In genomic region chr15:43211336-43211735, GRCh38 we compare ENCODE assay signal across 40 cellular contexts. TPM values are rescaled to one million over a fixed set of nuclear protein-coding genes. Genes with fewer than 3 reads are reported as not detected.
"Had no signal": no experiment of that assay in that cellular context is flagged by ENCODE, and none has a peak within 500 bp of the region (broad histone marks: within the 10 kb centered on the region; RNA-seq: fewer than 3 reads in every experiment).

No MANE protein-coding gene starts in this region.

- H3K36me3 Mint-ChIP-seq: activated CD8-positive, alpha-beta memory T cell treated with anti-CD3 and anti-CD28 coated beads, Interleukin-2, amount 10 ng/mL, durations not matched to agents 7 days and 5 days; activated naive CD4-positive, alpha-beta T cell treated with anti-CD3 and anti-CD28 coated beads, Interleukin-2, amount 10 ng/mL, durations not matched to agents 7 days and 5 days; activated naive CD4-positive, alpha-beta T cell treated with anti-CD3 and anti-CD28 coated beads, Interleukin-2, amount 50 U/mL, for 72 hours; activated naive CD8-positive, alpha-beta T cell treated with anti-CD3 and anti-CD28 coated beads, Interleukin-2, amount 10 ng/mL, durations not matched to agents 7 days and 5 days; brain; T-cell had no signal

- H3K4me3 ChIP-seq: ascending aorta, breast epithelium, cardiac muscle cell, colonic mucosa, dorsolateral prefrontal cortex, esophagus muscularis mucosa, gastroesophageal sphincter had no signal

- H3K9me3 Mint-ChIP-seq: activated B cell treated with CpG ODN at 0.5 μM for 24 hours; activated CD8-positive, alpha-beta T cell treated with anti-CD3 and anti-CD28 coated beads for 36 hours; activated naive CD4-positive, alpha-beta T cell treated with anti-CD3 and anti-CD28 coated beads, Interleukin-2, amount 10 ng/mL, durations not matched to agents 7 days and 5 days; activated naive CD4-positive, alpha-beta T cell treated with anti-CD3 and anti-CD28 coated beads, Interleukin-2, amount 50 U/mL, for 72 hours; activated naive CD8-positive, alpha-beta T cell treated with anti-CD3 and anti-CD28 coated beads, Interleukin-2, amount 10 ng/mL, durations not matched to agents 7 days and 5 days; activated T-cell treated with anti-CD3 and anti-CD28 coated beads, Interleukin-2, amount 50 U/mL, for 24 hours; activated T-cell treated with anti-CD3 and anti-CD28 coated beads, Interleukin-2, amount 50 U/mL, for 72 hours; brain; dendritic cell treated with granulocyte-macrophage colony-stimulating factor and Interleukin-4, amounts not matched to agents 40 ng/mL and 50 ng/mL, for 4 days; endodermal cell; T-cell; T-helper 1 cell treated with Interleukin-12 subunit alpha and Interleukin-12 subunit beta and Interleukin-4 antibody, amounts not matched to agents 30 μg/mL and 1 μg/mL, for 36 hours had no signal

- H3K27ac ChIP-seq: ascending aorta, breast epithelium, cardiac muscle cell, colonic mucosa, dorsolateral prefrontal cortex, esophagus muscularis mucosa, gastroesophageal sphincter, WERI-Rb-1 had no signal

- H3K4me1 Mint-ChIP-seq: activated B cell treated with CpG ODN at 0.5 μM for 24 hours; activated CD8-positive, alpha-beta memory T cell treated with anti-CD3 and anti-CD28 coated beads, Interleukin-2, amount 10 ng/mL, durations not matched to agents 7 days and 5 days; activated naive CD4-positive, alpha-beta T cell treated with anti-CD3 and anti-CD28 coated beads, Interleukin-2, amount 10 ng/mL, durations not matched to agents 7 days and 5 days; activated naive CD8-positive, alpha-beta T cell treated with anti-CD3 and anti-CD28 coated beads, Interleukin-2, amount 10 ng/mL, durations not matched to agents 7 days and 5 days; brain; endodermal cell; T-cell had no signal

- DNase-seq: activated B cell treated with CpG ODN at 0.5 μM for 24 hours; activated CD4-positive, alpha-beta T cell treated with anti-CD3 and anti-CD28 coated beads for 48 hours; activated CD4-positive, alpha-beta T cell treated with anti-CD3 and anti-CD28 coated beads, Interleukin-2, amount 50 U/mL, for 1 hour; activated CD4-positive, alpha-beta T cell treated with anti-CD3 and anti-CD28 coated beads, Interleukin-2, amount 50 U/mL, for 48 hours; activated CD8-positive, alpha-beta memory T cell treated with anti-CD3 and anti-CD28 coated beads, Interleukin-2, amount 10 ng/mL, durations not matched to agents 7 days and 5 days; activated CD8-positive, alpha-beta T cell treated with anti-CD3 and anti-CD28 coated beads for 36 hours; activated gamma-delta T cell; activated naive CD4-positive, alpha-beta T cell; activated naive CD4-positive, alpha-beta T cell treated with anti-CD3 and anti-CD28 coated beads, Interleukin-2, amount 10 ng/mL, durations not matched to agents 7 days and 5 days; activated naive CD8-positive, alpha-beta T cell treated with anti-CD3 and anti-CD28 coated beads, Interleukin-2, amount 10 ng/mL, durations not matched to agents 7 days and 5 days; activated T-cell treated with anti-CD3 and anti-CD28 coated beads for 4 hours; activated T-cell treated with anti-CD3 and anti-CD28 coated beads, Interleukin-2, amount 50 U/mL, for 24 hours; activated T-cell treated with anti-CD3 and anti-CD28 coated beads, Interleukin-2, amount 50 U/mL, for 72 hours; central memory CD4-positive, alpha-beta T cell; cerebellar nuclear complex; colonic mucosa; dorsolateral prefrontal cortex; effector memory CD4-positive, alpha-beta T cell; foreskin melanocyte; SW 1271; T-cell; T1000; WERI-Rb-1 had no signal

- H3K9me3 ChIP-seq: ascending aorta, breast epithelium, colonic mucosa, esophagus muscularis mucosa, gastroesophageal sphincter had no signal

- H3K27me3 ChIP-seq: ascending aorta, breast epithelium, cardiac muscle cell, colonic mucosa had no signal

- H3K4me3 Mint-ChIP-seq: activated B cell treated with CpG ODN at 0.5 μM for 24 hours; activated CD8-positive, alpha-beta memory T cell treated with anti-CD3 and anti-CD28 coated beads, Interleukin-2, amount 10 ng/mL, durations not matched to agents 7 days and 5 days; activated CD8-positive, alpha-beta T cell treated with anti-CD3 and anti-CD28 coated beads for 36 hours; activated naive CD4-positive, alpha-beta T cell treated with anti-CD3 and anti-CD28 coated beads, Interleukin-2, amount 10 ng/mL, durations not matched to agents 7 days and 5 days; activated naive CD8-positive, alpha-beta T cell treated with anti-CD3 and anti-CD28 coated beads, Interleukin-2, amount 10 ng/mL, durations not matched to agents 7 days and 5 days; activated T-cell treated with anti-CD3 and anti-CD28 coated beads, Interleukin-2, amount 50 U/mL, for 24 hours; activated T-cell treated with anti-CD3 and anti-CD28 coated beads, Interleukin-2, amount 50 U/mL, for 72 hours; brain; dendritic cell treated with granulocyte-macrophage colony-stimulating factor and Interleukin-4, amounts not matched to agents 40 ng/mL and 50 ng/mL, for 4 days; endodermal cell; T-cell; T-helper 1 cell treated with Interleukin-12 subunit alpha and Interleukin-12 subunit beta and Interleukin-4 antibody, amounts not matched to agents 30 μg/mL and 1 μg/mL, for 36 hours had no signal

- ATAC-seq: activated CD4-positive, CD25-positive, alpha-beta regulatory T cell treated with anti-CD3 and anti-CD28 coated beads, Interleukin-2, amount 50 U/mL, for 24 hours; activated CD8-positive, alpha-beta memory T cell treated with anti-CD3 and anti-CD28 coated beads, Interleukin-2, amount 10 ng/mL, durations not matched to agents 7 days and 5 days; activated CD8-positive, alpha-beta T cell treated with anti-CD3 and anti-CD28 coated beads for 36 hours; activated naive CD4-positive, alpha-beta T cell treated with anti-CD3 and anti-CD28 coated beads, Interleukin-2, amount 50 U/mL, for 72 hours; activated T-cell treated with anti-CD3 and anti-CD28 coated beads, Interleukin-2, amount 50 U/mL, for 72 hours; gastroesophageal sphincter; T-cell had no signal

- H3K36me3 ChIP-seq: ascending aorta, breast epithelium, cardiac muscle cell, colonic mucosa, esophagus muscularis mucosa, gastroesophageal sphincter, WERI-Rb-1 had no signal

- H3K4me1 ChIP-seq: ascending aorta, breast epithelium, colonic mucosa, esophagus muscularis mucosa, gastroesophageal sphincter had no signal

- H3K27ac Mint-ChIP-seq: activated B cell treated with CpG ODN at 0.5 μM for 24 hours; activated CD8-positive, alpha-beta memory T cell treated with anti-CD3 and anti-CD28 coated beads, Interleukin-2, amount 10 ng/mL, durations not matched to agents 7 days and 5 days; activated CD8-positive, alpha-beta T cell treated with anti-CD3 and anti-CD28 coated beads for 36 hours; activated naive CD4-positive, alpha-beta T cell treated with anti-CD3 and anti-CD28 coated beads, Interleukin-2, amount 10 ng/mL, durations not matched to agents 7 days and 5 days; activated naive CD8-positive, alpha-beta T cell treated with anti-CD3 and anti-CD28 coated beads, Interleukin-2, amount 10 ng/mL, durations not matched to agents 7 days and 5 days; activated T-cell treated with anti-CD3 and anti-CD28 coated beads, Interleukin-2, amount 50 U/mL, for 24 hours; activated T-cell treated with anti-CD3 and anti-CD28 coated beads, Interleukin-2, amount 50 U/mL, for 72 hours; brain; dendritic cell treated with granulocyte-macrophage colony-stimulating factor and Interleukin-4, amounts not matched to agents 40 ng/mL and 50 ng/mL, for 4 days; endodermal cell; T-cell; T-helper 1 cell treated with Interleukin-12 subunit alpha and Interleukin-12 subunit beta and Interleukin-4 antibody, amounts not matched to agents 30 μg/mL and 1 μg/mL, for 36 hours had no signal

RNA-seq across cellular contexts. Expression of gene EPB42, which starts 9.5 kb away (rescaled TPM):
- total RNA-seq: activated B cell treated with CpG ODN at 0.5 μM for 24 hours; activated CD8-positive, alpha-beta memory T cell treated with anti-CD3 and anti-CD28 coated beads for 36 hours; activated CD8-positive, alpha-beta memory T cell treated with anti-CD3 and anti-CD28 coated beads, Interleukin-2, amount 10 ng/mL, durations not matched to agents 7 days and 5 days; activated CD8-positive, alpha-beta T cell treated with anti-CD3 and anti-CD28 coated beads for 36 hours; activated naive CD4-positive, alpha-beta T cell treated with anti-CD3 and anti-CD28 coated beads, Interleukin-2, amount 50 U/mL, for 72 hours; activated naive CD8-positive, alpha-beta T cell treated with anti-CD3 and anti-CD28 coated beads, Interleukin-2, amount 10 ng/mL, durations not matched to agents 7 days and 5 days; activated T-cell treated with anti-CD3 and anti-CD28 coated beads, Interleukin-2, amount 50 U/mL, for 72 hours; ascending aorta; colonic mucosa; endodermal cell; epithelial cell of proximal tubule; fibroblast of lung; fibroblast of villous mesenchyme; glomerular endothelial cell; T-cell; T-helper 2 cell treated with Interferon-gamma antibody and Interleukin-4, amounts not matched to agents 100 ng/mL and 5 ng/mL, for 36 hours had no signal
- polyA plus RNA-seq: fibroblast of lung had no signal

RNA-seq across cellular contexts. Expression of gene TGM5, which starts 55.4 kb away (rescaled TPM):
- total RNA-seq: activated CD8-positive, alpha-beta memory T cell treated with anti-CD3 and anti-CD28 coated beads for 36 hours; activated T-cell treated with anti-CD3 and anti-CD28 coated beads, Interleukin-2, amount 50 U/mL, for 72 hours; ascending aorta; cardiac muscle cell; colonic mucosa; endodermal cell; fibroblast of villous mesenchyme; glomerular endothelial cell; T-cell had no signal
- polyA plus RNA-seq: cardiac muscle cell had no signal
